ENCODE assay signal across 19 cellular contexts in genomic region chr1:55588300-55588699, GRCh38.
"Had no signal": no experiment of that assay in that cellular context is flagged by ENCODE, and none has a peak within 500 bp of the region (broad histone marks: within the 10 kb centered on the region; RNA-seq: fewer than 3 reads in every experiment).

No MANE protein-coding gene starts in this region.

- ATAC-seq: activated T-cell treated with anti-CD3 and anti-CD28 coated beads, Interleukin-2, amount 50 U/mL, for 4 hours; effector memory CD8-positive, alpha-beta T cell; foreskin keratinocyte; left lobe of liver; SK-N-SH treated with all-trans-retinoic acid at 6 μM for 48 hours; stimulated activated naive CD8-positive, alpha-beta T cell treated with anti-CD3 and anti-CD28 coated beads, Interleukin-15, amount 100 ng/mL, for 72 hours; T-cell had no signal

- H3K4me3 ChIP-seq: skin epidermis had no signal

- H3K27me3 ChIP-seq: foreskin keratinocyte had no signal

- H3K4me1 ChIP-seq: foreskin keratinocyte had no signal

- DNase-seq: activated B cell treated with CpG ODN at 0.5 μM for 24 hours; activated CD4-positive, alpha-beta T cell treated with anti-CD3 and anti-CD28 coated beads, Interleukin-2, amount 10 ng/mL, durations not matched to agents 24 days and 14 days; activated CD8-positive, alpha-beta memory T cell treated with anti-CD3 and anti-CD28 coated beads, Interleukin-2, amount 50 U/mL, for 4 hours; activated naive CD4-positive, alpha-beta T cell treated with anti-CD3 and anti-CD28 coated beads for 36 hours; activated T-cell treated with anti-CD3 and anti-CD28 coated beads, Interleukin-2, amount 50 U/mL, for 4 hours; anterior cingulate cortex; effector memory CD8-positive, alpha-beta T cell; foreskin keratinocyte; head of caudate nucleus; kidney; midbrain; stimulated activated CD4-positive, alpha-beta T cell treated with anti-CD3 and anti-CD28 coated beads, Interleukin-15, amount 100 ng/mL, for 24 hours; stimulated activated CD4-positive, alpha-beta T cell treated with anti-CD3 and anti-CD28 coated beads, Interleukin-2, amount 100 ng/mL, for 48 hours; stimulated activated naive CD8-positive, alpha-beta T cell treated with anti-CD3 and anti-CD28 coated beads, Interleukin-15, amount 100 ng/mL, for 72 hours; T-cell; T-helper 9 cell had no signal

- H3K27ac ChIP-seq: foreskin keratinocyte had no signal
